In the genomic region with DNA sequence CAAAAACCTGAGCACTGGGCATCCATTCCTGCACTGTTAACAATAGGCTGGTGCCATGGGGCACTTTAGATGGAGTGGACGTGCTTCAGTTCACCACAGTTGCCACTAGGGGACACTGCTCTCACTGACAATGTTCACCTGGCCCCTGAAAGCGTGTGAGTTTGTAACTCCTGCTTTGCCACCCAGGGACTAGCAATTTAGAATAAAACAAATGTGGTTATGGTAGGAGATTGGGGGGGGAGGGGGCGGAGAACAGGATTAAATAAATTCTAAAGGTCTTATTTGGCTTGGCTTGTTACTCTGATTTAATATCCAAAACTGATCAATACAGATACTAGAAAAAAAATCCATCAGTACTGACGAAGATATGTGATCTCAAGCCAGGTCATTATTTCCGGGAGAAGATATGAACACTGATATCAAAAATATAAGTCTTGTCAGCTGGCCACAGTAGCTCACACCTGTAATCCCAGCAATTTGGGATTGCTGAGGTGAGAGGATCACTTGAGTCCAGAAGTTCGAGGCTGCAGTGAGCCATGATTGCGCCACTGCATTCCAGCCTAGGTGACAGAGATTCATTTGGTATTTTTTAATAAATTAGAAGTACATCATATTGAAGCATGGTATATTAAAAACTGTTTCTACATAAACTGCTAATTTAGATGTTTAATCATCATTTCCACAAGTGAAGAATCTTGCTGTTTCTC, we compare ENCODE assay signal across 8 cellular contexts.
DNase-seq lines count a peak whose midpoint lies in the region; ATAC-seq and TF ChIP-seq lines count a peak whose summit lies in the region.

No MANE protein-coding gene starts in this region.

- no peak overlapping the region for H3K4me3 ChIP-seq in GM12864 (ENCODE audit: low read depth, low read length)
- H3K4me3 ChIP-seq in HAP-1 = no peak overlapping the region
- no peak overlapping the region for H3K4me3 ChIP-seq in NB4 (ENCODE audit: low read depth, low read length)
- H3K4me3 ChIP-seq in astrocyte of the cerebellum (ENCODE audit: low read depth, low read length) = no peak overlapping the region

- TF ChIP-seq POLR2A in NB4 (IDR thresholded peaks at IDR 0.05; ENCODE audit: extremely low read depth, insufficient read length) = no peak

- in situ Hi-C loops in HAP-1 (cut with MboI; ENCODE audit: low sequenced_read_pairs) (no loop called here), astrocyte of the cerebellum (cut with HindIII; ENCODE audit: low sequenced_read_pairs) (no loop called here)

- H3K4me1 ChIP-seq in HAP-1 = no peaks in the 10 kb centered on the region

- H3K27me3 ChIP-seq in HAP-1 (ENCODE audit: low read depth) = no peaks in the 10 kb centered on the region

- peak; percentile 99 for TF ChIP-seq CTCF in GM12864 (IDR thresholded peaks at IDR 0.05; ENCODE audit: low read depth, low read length, missing control alignments)
- TF ChIP-seq CTCF in NB4 (IDR thresholded peaks at IDR 0.05; ENCODE audit: low read depth, low read length) = peak; percentile 95
- peak; percentile 100 for TF ChIP-seq CTCF in astrocyte of the cerebellum (IDR thresholded peaks at IDR 0.05; ENCODE audit: low read depth, low read length, missing control alignments)

- H3K9me3 ChIP-seq in HAP-1 = no peaks in the 10 kb centered on the region

- DNase-seq in GM12864 (ENCODE audit: low read depth) (peak; percentile 49), HAP-1 (ENCODE audit: low spot score in 2 of 2) (peak; percentile 52 to 74), NB4 (ENCODE audit: low read depth) (peak; percentile 71), T-helper 2 cell (peak; percentile 14 to 76 (median 47)), astrocyte of the cerebellum (ENCODE audit: low read depth) (peak; percentile 40), hypothalamus (lab: John Stamatoyannopoulos, UW) (peak in 31 of 51 donors; percentile 0 to 66 (median 10))
- DNase-seq in stimulated activated CD4-positive, alpha-beta T cell treated with anti-CD3 and anti-CD28 coated beads, Interleukin-12 subunit alpha, Interleukin-12 subunit beta, amount 100 ng/mL, for 24 hours (ENCODE audit: low read depth in 2 of 2) = peak; percentile 34 to 61

- no peak for ATAC-seq in HG02870 (IDR thresholded peaks at IDR 0.05; ENCODE audit: unreplicated experiment)

- H3K36me3 ChIP-seq in HAP-1 (replicated peaks) = peaks cover 16% of the 10 kb centered on the region

Comparison
In these comparisons a context has a peak if more than half of its experiments do, and no peak if none do; other contexts are left out.
1. DNase-seq: peak in every context shown above with its lines; median percentile 71 in NB4; 63 in HAP-1; 49 in GM12864; 48 in stimulated activated CD4-positive, alpha-beta T cell treated with anti-CD3 and anti-CD28 coated beads, Interleukin-12 subunit alpha, Interleukin-12 subunit beta, amount 100 ng/mL, for 24 hours; 47 in T-helper 2 cell; 40 in astrocyte of the cerebellum; 10 in hypothalamus.